ENCODE assay signal across 8 cellular contexts in genomic region chr6:43070028-43070632, GRCh38. TPM values are rescaled to one million over a fixed set of nuclear protein-coding genes. Genes with fewer than 3 reads are reported as not detected.
DNase-seq lines count a peak whose midpoint lies in the region; ATAC-seq, FAIRE-seq and TF ChIP-seq lines count a peak whose summit lies in the region.

No MANE protein-coding gene starts in this region.

- no peak overlapping the region for H3K9ac ChIP-seq in GM12878 (ENCODE audit: control insufficient read depth, insufficient read depth, low read length)

- in situ Hi-C loops in GM12878 (cut with MboI), result no loop called here

- intact Hi-C loops in GM12878 (cut with micrococcal nuclease; ENCODE audit: unreplicated experiment), result loop anchor here (1.0 kb wide), 1 partner anchor 73 kb away; no protein-coding TSS in a partner anchor
- intact Hi-C loops in right lobe of liver (cut with DNase I), result no loop called here
- intact Hi-C loops in lower leg skin (cut with DNase I; ENCODE audit: low total_unique reads), result no loop called here

- TF ChIP-seq CTCF in C4-2B (conservative IDR thresholded peaks at IDR 0.05) (peak; percentile 88), GM12872 (IDR thresholded peaks at IDR 0.05; ENCODE audit: insufficient read depth, low read depth, low read length) (peak; percentile 61), GM12878 (IDR thresholded peaks at IDR 0.05 in 2 of 3, conservative IDR thresholded peaks at IDR 0.05 in 1 of 3; ENCODE audit: control insufficient read depth in 2 of 3, extremely low read depth in 1 of 3, insufficient read depth in 1 of 3, low read depth in 3 of 3, low read length in 3 of 3) (peak; percentile 37 to 61 (median 56); a peak in 5 of 6 replicates), right lobe of liver (IDR thresholded peaks at IDR 0.05) (peak in 3 of 4 donors; percentile 17 to 35 (median 33)), lower leg skin (IDR thresholded peaks at IDR 0.05) (no peak)

- TF ChIP-seq POLR2A in GM12878 (IDR thresholded peaks at IDR 0.05; ENCODE audit: low read depth, low read length), result no peak
- no peak for TF ChIP-seq POLR2A in right lobe of liver (IDR thresholded peaks at IDR 0.05)
- no peak for TF ChIP-seq POLR2A in lower leg skin (IDR thresholded peaks at IDR 0.05)

- DNase-seq in NCI-H345 treated with DMSO at 0.1 percent for 48 hours (lab: John Stamatoyannopoulos, UW; ENCODE audit: unreplicated experiment) (peak; percentile 12), GM12878 (ENCODE audit: low read depth, low spot score) (no peak), right lobe of liver (no peak), lower leg skin (ENCODE audit: low spot score in 2 of 2) (no peak), NCI-H128 (lab: John Stamatoyannopoulos, UW; ENCODE audit: unreplicated experiment) (no peak), amygdala (lab: John Stamatoyannopoulos, UW) (no peak)

- SMC1A ChIA-PET in GM12878 (lab: Charles Lee; ENCODE audit: uncharacterized antibody, unreplicated experiment), result interaction anchor here (2.3 kb wide), 1 partner anchor 73 kb away, joined by 11 read pairs; no protein-coding TSS in a partner anchor

- no peaks in the 10 kb centered on the region for H3K4me1 ChIP-seq in GM12878 (ENCODE audit: control insufficient read depth, insufficient read depth, low read length)
- H3K4me1 ChIP-seq in right lobe of liver, result no peaks in the 10 kb centered on the region

- H3K79me2 ChIP-seq in GM12878 (ENCODE audit: control insufficient read depth, insufficient read depth, low read length), result no peaks in the 10 kb centered on the region

- TF ChIP-seq RAD21 in GM12878 (IDR thresholded peaks at IDR 0.05; ENCODE audit: insufficient read depth, low read depth, low read length), result peak; percentile 78

- RAD21 ChIA-PET in GM12878 (lab: Charles Lee; ENCODE audit: unreplicated experiment), result interaction anchor here (0.7 to 1.3 kb wide), 3 partner anchors 59 to 100 kb away, joined by 3 to 5 read pairs (median 4); no protein-coding TSS in a partner anchor

- H3K4me3 ChIP-seq in GM12878 (no peak overlapping the region), right lobe of liver (no peak overlapping the region), lower leg skin (ENCODE audit: low read depth, poor library complexity, severe bottlenecking) (no peak overlapping the region)

- no peak overlapping the region for H2AFZ ChIP-seq in GM12878 (ENCODE audit: control insufficient read depth, low read depth, low read length)

- POLR2A ChIA-PET in GM12878 (lab: Charles Lee), result interaction anchor here (0.6 kb wide), 1 partner anchor 133 kb away, joined by 3 read pairs; no protein-coding TSS in a partner anchor

- H3K9me3 ChIP-seq in GM12878 (replicated peaks; ENCODE audit: control insufficient read depth, insufficient read depth, low read length) (no peaks in the 10 kb centered on the region), right lobe of liver (no peaks in the 10 kb centered on the region)

- ATAC-seq in GM12878 (peak; percentile 95), right lobe of liver (peak in 3 of 4 donors; percentile 37 to 51 (median 46))

- no peaks in the 10 kb centered on the region for H4K20me1 ChIP-seq in GM12878 (ENCODE audit: control insufficient read depth, insufficient read depth)

- CTCF ChIA-PET in GM12878 (lab: Yijun Ruan, JAX), result interaction anchor here (0.7 to 2.5 kb wide), 6 partner anchors 16 to 322 kb away, joined by 3 to 16 read pairs (median 4); partner anchors contain the start of gene CUL7

- BruUV-seq in GM12878 (replicated peaks; lab: Mats Ljungman, UMichigan), result no TSS peak

- H3K27ac ChIP-seq in C4-2B, result no peak overlapping the region
- no peak overlapping the region for H3K27ac ChIP-seq in GM12878 (ENCODE audit: control insufficient read depth, insufficient read depth)
- H3K27ac ChIP-seq in right lobe of liver, result no peak overlapping the region

- no peak for TF ChIP-seq EP300 in GM12878 (IDR thresholded peaks at IDR 0.05; ENCODE audit: borderline replicate concordance in 1 of 2, control insufficient read depth in 1 of 2, low read depth in 2 of 2, low read length in 2 of 2)

- 38% methylated on average over 5 of the region's 6 CpGs for WGBS in GM12878 (ENCODE audit: insufficient coverage, insufficient replicate concordance, low lambda C conversion rate, missing lambda C conversion rate)
- WGBS in right lobe of liver (ENCODE audit: insufficient coverage, low coverage, low lambda C conversion rate, missing lambda C conversion rate), result 52% methylated on average over 4 of the region's 6 CpGs
- 47 to 53% methylated on average over 6 of the region's 6 CpGs for WGBS in lower leg skin, 2 donors

- no peak overlapping the region for H3K4me2 ChIP-seq in GM12878 (ENCODE audit: control insufficient read depth, insufficient read depth)

- H3K36me3 ChIP-seq in GM12878 (ENCODE audit: control insufficient read depth in 2 of 2, insufficient read depth in 2 of 2, low read length in 1 of 2) (no peaks in the 10 kb centered on the region), right lobe of liver (peaks cover 0 to 63% (median 24%) of the 10 kb centered on the region in 4 donors)

- peak; percentile 44 for FAIRE-seq in GM12878 (lab: Jason Lieb, UNC)

- H3K27me3 ChIP-seq in GM12878 (replicated peaks in 1 of 2; ENCODE audit: control insufficient read depth in 2 of 2, insufficient read depth in 2 of 2, low read length in 1 of 2) (no peaks in the 10 kb centered on the region; a peak in 1 of 4 replicates), right lobe of liver (no peaks in the 10 kb centered on the region)

RNA-seq across cellular contexts. Expression of gene PTK7, which starts 6.0 kb away (rescaled TPM):
- 20.8 and 24.5 TPM in 2 replicates for total RNA-seq in GM12878 (2013; cell fraction: nucleolus; rRNA removed)
- total RNA-seq in GM12878 (2014; rRNA removed) (3.3 and 4.1 TPM in 2 replicates), GM12878 (2014; rRNA removed; fragmentation: Illumina TruSeq; extraction: Trizol) (2.1 and 2.7 TPM in 2 replicates), GM12878 (2021) (6.2 TPM in 2 replicates), right lobe of liver (1 to 10 TPM in 3 of 6 experiments, under 1 TPM in 3; 0.55 to 1.8 (median 0.99) TPM), lower leg skin (10 to 100 TPM; 40.9 to 51.9 (median 49.7) TPM)
- polyA plus RNA-seq in GM12878 (2011; ENCODE audit: low read depth), result 1.3 TPM
- polyA plus RNA-seq in GM12878 (2011; rRNA removed) (10.7 and 14.4 TPM in 2 replicates), GM12878 (2014; fragmentation: Illumina TruSeq; extraction: Trizol) (2.4 TPM in 2 replicates), GM12878 (2014; fragmentation: Nextera tagmentation; extraction: Ambion mirVana) (under 1 TPM in 1 of 2 experiments, not detected in 1; 0.18 TPM), GM12878 (2014; rRNA removed) (5.4 and 6.4 TPM in 2 replicates), GM12878 (2016; fragmentation: Nextera tagmentation; extraction: Ambion mirVana) (1 to 10 TPM; 3.2 to 5.0 TPM)
- polyA plus RNA-seq in GM12878 (2011; cell fraction: cytosol; rRNA removed), result 14.6 and 18.5 TPM in 2 replicates
- polyA plus RNA-seq in GM12878 (2011; cell fraction: nucleus; rRNA removed), result 67.6 and 95.6 TPM in 2 replicates
- 2.8 and 3.7 TPM in 2 replicates for polyA plus RNA-seq in GM12878 (2012)
- polyA minus RNA-seq in GM12878 (2011; rRNA and poly(A)+ RNA removed), result 16.1 and 27.0 TPM in 2 replicates
- 8.3 and 12.3 TPM in 2 replicates for polyA minus RNA-seq in GM12878 (2011; cell fraction: cytosol; rRNA and poly(A)+ RNA removed)
- polyA minus RNA-seq in GM12878 (2011; cell fraction: nucleus; rRNA and poly(A)+ RNA removed), result 16.9 and 25.0 TPM in 2 replicates

RNA-seq across cellular contexts. Expression of gene KLC4, which starts 10.7 kb away (rescaled TPM):
- total RNA-seq in GM12878 (2013; cell fraction: nucleolus; rRNA removed), result 33.4 and 33.8 TPM in 2 replicates
- total RNA-seq in GM12878 (2014; rRNA removed) (8.4 TPM in 2 replicates), GM12878 (2014; rRNA removed; fragmentation: Illumina TruSeq; extraction: Trizol) (4.2 and 4.8 TPM in 2 replicates), GM12878 (2021) (9.5 and 11.8 TPM in 2 replicates), right lobe of liver (100 to 1,000 TPM in 1 of 6 experiments, 10 to 100 TPM in 5; 45.8 to 134 (median 65.0) TPM), lower leg skin (10 to 100 TPM; 18.0 to 25.7 (median 21.3) TPM)
- 10.7 TPM for polyA plus RNA-seq in GM12878 (2011; ENCODE audit: low read depth)
- polyA plus RNA-seq in GM12878 (2011; rRNA removed) (11.0 and 13.4 TPM in 2 replicates), GM12878 (2014; fragmentation: Illumina TruSeq; extraction: Trizol) (3.5 and 6.2 TPM in 2 replicates), GM12878 (2014; fragmentation: Nextera tagmentation; extraction: Ambion mirVana) (1 to 10 TPM in 1 of 2 experiments, under 1 TPM in 1; 0.90 to 2.4 TPM), GM12878 (2014; rRNA removed) (7.5 and 10.1 TPM in 2 replicates), GM12878 (2016; fragmentation: Nextera tagmentation; extraction: Ambion mirVana) (1 to 10 TPM; 6.3 to 7.9 TPM)
- polyA plus RNA-seq in GM12878 (2011; cell fraction: cytosol; rRNA removed), result 10.3 and 13.1 TPM in 2 replicates
- polyA plus RNA-seq in GM12878 (2011; cell fraction: nucleus; rRNA removed), result 54.8 and 62.8 TPM in 2 replicates
- 16.8 and 17.7 TPM in 2 replicates for polyA plus RNA-seq in GM12878 (2012)
- polyA minus RNA-seq in GM12878 (2011; rRNA and poly(A)+ RNA removed), result 10.5 and 14.0 TPM in 2 replicates
- 2.9 and 5.6 TPM in 2 replicates for polyA minus RNA-seq in GM12878 (2011; cell fraction: cytosol; rRNA and poly(A)+ RNA removed)
- 15.2 and 21.5 TPM in 2 replicates for polyA minus RNA-seq in GM12878 (2011; cell fraction: nucleus; rRNA and poly(A)+ RNA removed)

RNA-seq across cellular contexts. Expression of gene MRPL2, which starts 10.9 kb away (rescaled TPM):
- 20.0 and 20.1 TPM in 2 replicates for total RNA-seq in GM12878 (2013; cell fraction: nucleolus; rRNA removed)
- total RNA-seq in GM12878 (2014; rRNA removed) (33.2 and 34.8 TPM in 2 replicates), GM12878 (2014; rRNA removed; fragmentation: Illumina TruSeq; extraction: Trizol) (32.7 and 38.6 TPM in 2 replicates), GM12878 (2021) (95.0 and 100 TPM in 2 replicates), right lobe of liver (10 to 100 TPM; 41.6 to 63.1 (median 60.4) TPM), lower leg skin (10 to 100 TPM; 19.0 to 37.9 (median 27.3) TPM)
- 15.7 TPM for polyA plus RNA-seq in GM12878 (2011; ENCODE audit: low read depth)
- polyA plus RNA-seq in GM12878 (2011; rRNA removed) (19.7 and 44.5 TPM in 2 replicates), GM12878 (2014; fragmentation: Illumina TruSeq; extraction: Trizol) (43.1 and 59.7 TPM in 2 replicates), GM12878 (2014; fragmentation: Nextera tagmentation; extraction: Ambion mirVana) (10 to 100 TPM; 29.7 to 42.1 TPM), GM12878 (2014; rRNA removed) (56.0 and 56.6 TPM in 2 replicates), GM12878 (2016; fragmentation: Nextera tagmentation; extraction: Ambion mirVana) (100 to 1,000 TPM; 120 to 125 TPM)
- 44.2 and 56.0 TPM in 2 replicates for polyA plus RNA-seq in GM12878 (2011; cell fraction: cytosol; rRNA removed)
- 41.5 and 42.3 TPM in 2 replicates for polyA plus RNA-seq in GM12878 (2011; cell fraction: nucleus; rRNA removed)
- 63.1 and 66.6 TPM in 2 replicates for polyA plus RNA-seq in GM12878 (2012)
- 23.8 and 31.3 TPM in 2 replicates for polyA minus RNA-seq in GM12878 (2011; rRNA and poly(A)+ RNA removed)
- polyA minus RNA-seq in GM12878 (2011; cell fraction: cytosol; rRNA and poly(A)+ RNA removed), result 10.7 and 26.8 TPM in 2 replicates
- polyA minus RNA-seq in GM12878 (2011; cell fraction: nucleus; rRNA and poly(A)+ RNA removed), result 11.4 and 18.5 TPM in 2 replicates

RNA-seq across cellular contexts. Expression of gene CUL7, which starts 16.5 kb away (rescaled TPM):
- total RNA-seq in GM12878 (2013; cell fraction: nucleolus; rRNA removed), result 38.0 and 44.3 TPM in 2 replicates
- total RNA-seq in GM12878 (2014; rRNA removed), result 10.6 and 10.8 TPM in 2 replicates
- total RNA-seq in GM12878 (2014; rRNA removed; fragmentation: Illumina TruSeq; extraction: Trizol), result 6.0 TPM in 2 replicates
- total RNA-seq in GM12878 (2021), result 15.6 and 15.8 TPM in 2 replicates
- 8.7 TPM for polyA plus RNA-seq in GM12878 (2011; ENCODE audit: low read depth)
- polyA plus RNA-seq in GM12878 (2011; rRNA removed), result 9.2 and 18.4 TPM in 2 replicates
- polyA plus RNA-seq in GM12878 (2011; cell fraction: cytosol; rRNA removed), result 22.5 and 25.4 TPM in 2 replicates
- 91.6 and 101 TPM in 2 replicates for polyA plus RNA-seq in GM12878 (2011; cell fraction: nucleus; rRNA removed)
- polyA plus RNA-seq in GM12878 (2012), result 17.9 and 22.8 TPM in 2 replicates
- polyA plus RNA-seq in GM12878 (2014; fragmentation: Illumina TruSeq; extraction: Trizol), result 4.6 and 7.3 TPM in 2 replicates
- polyA plus RNA-seq in GM12878 (2014; fragmentation: Nextera tagmentation; extraction: Ambion mirVana), result 1 to 10 TPM in 1 of 2 experiments, under 1 TPM in 1; 0.66 to 1.1 TPM
- 12.8 and 14.1 TPM in 2 replicates for polyA plus RNA-seq in GM12878 (2014; rRNA removed)
- 10 to 100 TPM; 11.0 to 11.1 TPM for polyA plus RNA-seq in GM12878 (2016; fragmentation: Nextera tagmentation; extraction: Ambion mirVana)
- 24.1 and 34.4 TPM in 2 replicates for polyA minus RNA-seq in GM12878 (2011; rRNA and poly(A)+ RNA removed)
- 9.5 and 11.5 TPM in 2 replicates for polyA minus RNA-seq in GM12878 (2011; cell fraction: cytosol; rRNA and poly(A)+ RNA removed)
- 20.7 and 29.7 TPM in 2 replicates for polyA minus RNA-seq in GM12878 (2011; cell fraction: nucleus; rRNA and poly(A)+ RNA removed)
- 10 to 100 TPM in 1 of 6 experiments, 1 to 10 TPM in 5; 6.5 to 12.7 (median 8.8) TPM for total RNA-seq in right lobe of liver
- total RNA-seq in lower leg skin, result 10 to 100 TPM; 11.8 to 18.2 (median 13.6) TPM

RNA-seq across cellular contexts. Expression of gene RRP36, which starts 48.7 kb away (rescaled TPM):
- 13.5 and 14.9 TPM in 2 replicates for total RNA-seq in GM12878 (2013; cell fraction: nucleolus; rRNA removed)
- total RNA-seq in GM12878 (2014; rRNA removed) (74.6 and 83.6 TPM in 2 replicates), GM12878 (2014; rRNA removed; fragmentation: Illumina TruSeq; extraction: Trizol) (74.0 and 83.2 TPM in 2 replicates), GM12878 (2021) (59.8 and 61.7 TPM in 2 replicates), right lobe of liver (10 to 100 TPM; 21.8 to 45.0 (median 23.3) TPM), lower leg skin (10 to 100 TPM; 38.5 to 61.9 (median 56.7) TPM)
- polyA plus RNA-seq in GM12878 (2011; ENCODE audit: low read depth), result 30.5 TPM
- polyA plus RNA-seq in GM12878 (2011; rRNA removed) (43.8 and 44.9 TPM in 2 replicates), GM12878 (2014; fragmentation: Illumina TruSeq; extraction: Trizol) (62.3 and 73.3 TPM in 2 replicates), GM12878 (2014; fragmentation: Nextera tagmentation; extraction: Ambion mirVana) (10 to 100 TPM; 17.6 to 34.7 TPM), GM12878 (2014; rRNA removed) (66.1 and 75.9 TPM in 2 replicates), GM12878 (2016; fragmentation: Nextera tagmentation; extraction: Ambion mirVana) (100 to 1,000 TPM; 100 to 101 TPM)
- polyA plus RNA-seq in GM12878 (2011; cell fraction: cytosol; rRNA removed), result 32.7 and 41.9 TPM in 2 replicates
- polyA plus RNA-seq in GM12878 (2011; cell fraction: nucleus; rRNA removed), result 16.6 and 18.2 TPM in 2 replicates
- polyA plus RNA-seq in GM12878 (2012), result 30.4 and 33.5 TPM in 2 replicates
- polyA minus RNA-seq in GM12878 (2011; rRNA and poly(A)+ RNA removed), result 34.8 and 35.0 TPM in 2 replicates
- 20.6 and 20.7 TPM in 2 replicates for polyA minus RNA-seq in GM12878 (2011; cell fraction: cytosol; rRNA and poly(A)+ RNA removed)
- polyA minus RNA-seq in GM12878 (2011; cell fraction: nucleus; rRNA and poly(A)+ RNA removed), result 3.7 and 6.6 TPM in 2 replicates

Comparison
In these comparisons a context has a peak if more than half of its experiments do, and no peak if none do; other contexts are left out.
1. CTCF ChIP-seq: peak in C4-2B (single experiment), GM12872 (single experiment), GM12878 (3 of 3) and right lobe of liver (3 of 4); none in lower leg skin (0 of 3).